In genomic region chr7:71457021-71457420, GRCh38 we compare ENCODE assay signal across 29 cellular contexts.
DNase-seq lines count a peak whose midpoint lies in the region; ATAC-seq, FAIRE-seq and TF ChIP-seq lines count a peak whose summit lies in the region.
"Had no signal": no experiment of that assay in that cellular context is flagged by ENCODE, and none has a peak within 500 bp of the region (broad histone marks: within the 10 kb centered on the region; RNA-seq: fewer than 3 reads in every experiment).

No MANE protein-coding gene starts in this region.

- H3K36me3 ChIP-seq in HUES48 (ENCODE audit: control insufficient read depth, insufficient read depth, low read length), result no peaks in the 10 kb centered on the region
- H3K36me3 ChIP-seq in H1 (ENCODE audit: control insufficient read depth in 2 of 4, insufficient read depth in 4 of 4, low read length in 3 of 4), result 0 out of 8 replicates have a peak, but pooled peaks cover 0 to 3% (median 0%) of the 10 kb centered on the region in 4 experiments
- no peaks in the 10 kb centered on the region for H3K36me3 ChIP-seq in iPS-15b (ENCODE audit: control insufficient read depth, insufficient read depth, low read length)
- no peaks in the 10 kb centered on the region for H3K36me3 ChIP-seq in smooth muscle cell (ENCODE audit: low read depth)
- H3K36me3 ChIP-seq in naive thymus-derived CD4-positive, alpha-beta T cell (ENCODE audit: control insufficient read depth in 2 of 3, insufficient read depth in 3 of 3, low read length in 3 of 3), result no peaks in the 10 kb centered on the region
- H3K36me3 ChIP-seq: HAP-1, SJCRH30 had no signal

- H2AFZ ChIP-seq in H1 (ENCODE audit: low read length), result no peak overlapping the region
- peak overlapping the region; percentile 59 for H2AFZ ChIP-seq in smooth muscle cell (ENCODE audit: low read depth)
- H2AFZ ChIP-seq: PC-9 had no signal

- no peak overlapping the region for H3K4me3 ChIP-seq in HUES48 (ENCODE audit: low read depth, low read length)
- peak overlapping the region in 1 of 4 experiments; percentile 0; a peak in 1 of 8 replicates for H3K4me3 ChIP-seq in H1 (ENCODE audit: extremely low read depth in 1 of 4, insufficient read depth in 2 of 4, low read depth in 3 of 4, low read length in 4 of 4)
- H3K4me3 ChIP-seq in iPS-15b (ENCODE audit: low read depth, low read length), result no peak overlapping the region
- H3K4me3 ChIP-seq in smooth muscle cell, result no peak overlapping the region
- H3K4me3 ChIP-seq in naive thymus-derived CD4-positive, alpha-beta T cell (ENCODE audit: low read length), result no peak overlapping the region
- H3K4me3 ChIP-seq: A549, GM12878, HAP-1, PC-9, SJCRH30 had no signal

- peak overlapping the region; percentile 93 for H3K27ac ChIP-seq in HUES48 (ENCODE audit: low read depth, low read length)
- peak overlapping the region; percentile 68; the same call in 1 of the 2 replicates for H3K27ac ChIP-seq in H1 (ENCODE audit: low read depth, low read length)
- no peak overlapping the region for H3K27ac ChIP-seq in smooth muscle cell (ENCODE audit: low read depth)
- no peak overlapping the region for H3K27ac ChIP-seq in naive thymus-derived CD4-positive, alpha-beta T cell (ENCODE audit: low read depth, low read length)
- H3K27ac ChIP-seq: A549, PC-9, SJCRH30 had no signal

- H3K9ac ChIP-seq in HUES48 (ENCODE audit: low read depth, low read length) (peak overlapping the region; percentile 68), H1 (replicated peaks in 1 of 4; ENCODE audit: extremely low read depth in 1 of 4, low read depth in 3 of 4, low read length in 3 of 4) (no peak overlapping the region), iPS-15b (ENCODE audit: low read depth, low read length) (peak overlapping the region; percentile 9), smooth muscle cell (ENCODE audit: low read depth) (no peak overlapping the region)

- TF ChIP-seq CTCF in H1 (IDR thresholded peaks at IDR 0.05; ENCODE audit: control extremely low read depth in 1 of 3, insufficient read depth in 1 of 3, low read depth in 1 of 3, low read length in 3 of 3), result no peak
- TF ChIP-seq CTCF in smooth muscle cell (IDR thresholded peaks at IDR 0.05; ENCODE audit: borderline replicate concordance, insufficient read depth, poor library complexity, severe bottlenecking), result no peak

- peak; percentile 90 for FAIRE-seq in H1 (lab: Jason Lieb, UNC)
- FAIRE-seq: A549, G401.6, GM12878, HepG2 had no signal

- peak overlapping the region; percentile 93; the same call in 1 of the 2 replicates for H2BK5ac ChIP-seq in H1 (ENCODE audit: low read depth, low read length)

- WGBS in H1 (ENCODE audit: extremely low coverage in 1 of 2, insufficient coverage in 1 of 2, insufficient read length in 1 of 2, insufficient replicate concordance in 2 of 2, low coverage in 1 of 2, low lambda C conversion rate in 2 of 2, missing lambda C conversion rate in 1 of 2), 2 experiments, result 4% methylated on average over 4 of the region's 4 CpGs; no CpG with 5 or more reads in 1 of the 2 experiments
- WGBS in smooth muscle cell (ENCODE audit: low lambda C conversion rate), result 39% methylated on average over 4 of the region's 4 CpGs

- H4K8ac ChIP-seq in H1 (ENCODE audit: extremely low read depth, insufficient read depth, low read length), result no peak overlapping the region

- H3K9me3 ChIP-seq in HUES48 (ENCODE audit: control insufficient read depth, insufficient read depth, low read length) (no peaks in the 10 kb centered on the region), H1 (ENCODE audit: insufficient read depth in 2 of 2, low read depth in 1 of 2, low read length in 1 of 2) (no peaks in the 10 kb centered on the region), iPS-15b (ENCODE audit: control insufficient read depth, insufficient read depth, low read length) (no peaks in the 10 kb centered on the region), smooth muscle cell (replicated peaks; ENCODE audit: low read depth) (no peaks in the 10 kb centered on the region)
- no peaks in the 10 kb centered on the region for H3K9me3 ChIP-seq in naive thymus-derived CD4-positive, alpha-beta T cell (ENCODE audit: control insufficient read depth in 2 of 3, low read length in 3 of 3)
- H3K9me3 ChIP-seq: A549, HAP-1, SJCRH30 had no signal

- no peaks in the 10 kb centered on the region for H3F3A ChIP-seq in smooth muscle cell (ENCODE audit: low read depth)

- H4K91ac ChIP-seq in H1 (replicated peaks; ENCODE audit: insufficient read length, low read length), result no peak overlapping the region

- H3K27ac Mint-ChIP-seq in naive thymus-derived CD4-positive, alpha-beta T cell, result no peak overlapping the region
- H3K27ac Mint-ChIP-seq: CD4-positive, alpha-beta memory T cell; HFFc6 had no signal

- H4K5ac ChIP-seq in H1 (ENCODE audit: insufficient read length, low read depth, low read length), result no peak overlapping the region

- H3K4me1 Mint-ChIP-seq in naive thymus-derived CD4-positive, alpha-beta T cell, result no peaks in the 10 kb centered on the region
- H3K4me1 Mint-ChIP-seq: CD4-positive, alpha-beta memory T cell had no signal

- H3K36me3 Mint-ChIP-seq in naive thymus-derived CD4-positive, alpha-beta T cell, result no peaks in the 10 kb centered on the region
- H3K36me3 Mint-ChIP-seq: CD4-positive, alpha-beta memory T cell had no signal

- peaks cover 4 to 24% (median 12%) of the 10 kb centered on the region in 11 donors for H3K9me3 Mint-ChIP-seq in naive thymus-derived CD4-positive, alpha-beta T cell

- H3K79me2 ChIP-seq in H1 (ENCODE audit: control insufficient read depth in 1 of 2, insufficient read depth in 2 of 2, low read length in 2 of 2) (no peaks in the 10 kb centered on the region; a peak in 1 of 4 replicates), smooth muscle cell (ENCODE audit: low read depth) (no peaks in the 10 kb centered on the region)

- no peak overlapping the region for H3K56ac ChIP-seq in H1 (replicated peaks; ENCODE audit: insufficient read length, low read depth, low read length)

- CTCF ChIA-PET in H1 (lab: Charles Lee; ENCODE audit: partially characterized antibody), result interaction anchor here (1.3 kb wide), 1 partner anchor 41 kb away, joined by 3 read pairs; no protein-coding TSS in a partner anchor
- CTCF ChIA-PET in naive thymus-derived CD4-positive, alpha-beta T cell (lab: Charles Lee), result no interaction called here

- H3K79me1 ChIP-seq in H1 (ENCODE audit: low read depth, low read length), result peaks cover 3% of the 10 kb centered on the region; the same call in 1 of the 2 replicates

- peak in 1 of 2 experiments; percentile 51 for DNase-seq in H1 (ENCODE audit: low read depth in 1 of 2, low spot score in 2 of 2)
- no peak for DNase-seq in smooth muscle cell (lab: John Stamatoyannopoulos, UW; ENCODE audit: unreplicated experiment)
- no peak for DNase-seq in NCI-H2029 (lab: John Stamatoyannopoulos, UW)
- DNase-seq in naive thymus-derived CD4-positive, alpha-beta T cell, result no peak
- DNase-seq: C1 segment of cervical spinal cord; CD4-positive, alpha-beta memory T cell; COR-L47; DMS53; HFFc6; Karpas-422; NCI-H1092 treated with DMSO at 0.1 percent for 48 hours; NCI-H1436; NCI-H187; NCI-H446; NCI-H526; NCI-H82; NK-92 treated with Interleukin-12 subunit alpha and Interleukin-12 subunit beta, amount 100 ng/mL, for 24 hours; PC-9; SJCRH30 had no signal

- H3K23me2 ChIP-seq in H1 (ENCODE audit: low read depth, low read length), result no peaks in the 10 kb centered on the region

- H2BK120ac ChIP-seq in H1 (replicated peaks; ENCODE audit: low read depth, low read length), result no peak overlapping the region

- TF ChIP-seq RAD21 in H1 (IDR thresholded peaks at IDR 0.05 in 1 of 2, conservative IDR thresholded peaks at IDR 0.05 in 1 of 2; ENCODE audit: low read depth in 2 of 2, low read length in 2 of 2), result 0 out of 4 replicates have a peak, but pooled peaks of 1 of the 2 experiments have one; percentile 5

- no peak overlapping the region for H3K4me3 Mint-ChIP-seq in naive thymus-derived CD4-positive, alpha-beta T cell
- H3K4me3 Mint-ChIP-seq: CD4-positive, alpha-beta memory T cell; HFFc6 had no signal

- H3K4me2 ChIP-seq in H1 (ENCODE audit: insufficient read depth in 1 of 2, low read depth in 2 of 2, low read length in 2 of 2), result peak overlapping the region; percentile 32 to 50
- peak overlapping the region; percentile 59 for H3K4me2 ChIP-seq in smooth muscle cell
- H3K4me2 ChIP-seq: A549, PC-9 had no signal

- H2BK15ac ChIP-seq in H1 (ENCODE audit: low read length), result no peak overlapping the region

- no peak overlapping the region for H3K23ac ChIP-seq in H1 (ENCODE audit: insufficient read length)

- no peak for ATAC-seq in GM19455 (IDR thresholded peaks at IDR 0.05; ENCODE audit: unreplicated experiment)
- no peak for ATAC-seq in naive thymus-derived CD4-positive, alpha-beta T cell
- ATAC-seq: A549, GM12878, HepG2, Right ventricle myocardium inferior, SK-N-SH treated with all-trans-retinoic acid at 6 μM for 48 hours had no signal

- H4K20me1 ChIP-seq in H1 (replicated peaks in 1 of 2; ENCODE audit: control insufficient read depth in 1 of 2, insufficient read depth in 2 of 2, low read length in 2 of 2) (no peaks in the 10 kb centered on the region), smooth muscle cell (ENCODE audit: low read depth) (no peaks in the 10 kb centered on the region)

- 0 out of 2 replicates have a peak overlapping the region, but pooled peaks have one; percentile 83 for H2AK5ac ChIP-seq in H1 (ENCODE audit: low read depth, low read length)

- peak in 1 of 2 experiments; percentile 62; a peak in 1 of 3 replicates for TF ChIP-seq EP300 in H1 (IDR thresholded peaks at IDR 0.05; ENCODE audit: borderline replicate concordance in 1 of 2, low read depth in 2 of 2, low read length in 2 of 2)

- H3K4me1 ChIP-seq in HUES48 (ENCODE audit: control insufficient read depth, insufficient read depth, low read length) (peaks cover 42% of the 10 kb centered on the region), H1 (replicated peaks in 1 of 4; ENCODE audit: control insufficient read depth in 3 of 4, insufficient read depth in 4 of 4, low read length in 3 of 4) (peaks cover 7 to 37% (median 26%) of the 10 kb centered on the region in 4 experiments), iPS-15b (ENCODE audit: control insufficient read depth, insufficient read depth, low read length) (peaks cover 30% of the 10 kb centered on the region), smooth muscle cell (ENCODE audit: low read depth) (peaks cover 22% of the 10 kb centered on the region)
- no peaks in the 10 kb centered on the region for H3K4me1 ChIP-seq in naive thymus-derived CD4-positive, alpha-beta T cell (ENCODE audit: control insufficient read depth in 2 of 2, insufficient read depth in 2 of 2, low read length in 2 of 2)
- H3K4me1 ChIP-seq: A549, HAP-1 had no signal

- H3K27me3 Mint-ChIP-seq in naive thymus-derived CD4-positive, alpha-beta T cell, result no peaks in the 10 kb centered on the region

- no peaks in the 10 kb centered on the region for H3K27me3 ChIP-seq in HUES48 (ENCODE audit: control insufficient read depth, insufficient read depth, low read length)
- peaks cover 0 to 1% (median 0%) of the 10 kb centered on the region in 4 experiments; a peak in 1 of 7 replicates for H3K27me3 ChIP-seq in H1 (replicated peaks in 1 of 4; ENCODE audit: control insufficient read depth in 3 of 4, extremely low read depth in 1 of 4, insufficient read depth in 3 of 4, low read length in 3 of 4)
- no peaks in the 10 kb centered on the region for H3K27me3 ChIP-seq in iPS-15b (ENCODE audit: control insufficient read depth, insufficient read depth, low read length)
- H3K27me3 ChIP-seq in smooth muscle cell (ENCODE audit: low read depth), result no peaks in the 10 kb centered on the region
- H3K27me3 ChIP-seq in naive thymus-derived CD4-positive, alpha-beta T cell (ENCODE audit: control insufficient read depth in 2 of 2, insufficient read depth in 2 of 2, low read length in 2 of 2), result no peaks in the 10 kb centered on the region
- H3K27me3 ChIP-seq: SJCRH30 had no signal

- H2BK20ac ChIP-seq in H1 (ENCODE audit: low read length), result no peak overlapping the region

- TF ChIP-seq POLR2A in H1 (IDR thresholded peaks at IDR 0.05; ENCODE audit: control extremely low read depth in 1 of 2, low read depth in 2 of 2, low read length in 2 of 2), result no peak

- intact Hi-C loops in naive thymus-derived CD4-positive, alpha-beta T cell (cut with micrococcal nuclease), result no loop called here

- H3K18ac ChIP-seq in H1 (ENCODE audit: extremely low read depth, low read length), result no peak overlapping the region; the same call in 1 of the 2 replicates

- peak overlapping the region; percentile 94 for H3K4ac ChIP-seq in H1 (replicated peaks; ENCODE audit: insufficient read length, low read depth, low read length)

- POLR2A ChIA-PET in H1 (lab: Charles Lee; ENCODE audit: partially characterized antibody), result interaction anchor here (0.7 to 5.3 kb wide), 9 partner anchors 9 to 603 kb away, joined by 3 to 41 read pairs (median 3); no protein-coding TSS in a partner anchor
- POLR2A ChIA-PET in naive thymus-derived CD4-positive, alpha-beta T cell (lab: Charles Lee), result no interaction called here

- H3K14ac ChIP-seq in H1 (ENCODE audit: insufficient read length), result no peak overlapping the region

- H2BK12ac ChIP-seq in H1 (ENCODE audit: low read depth, low read length), result no peak overlapping the region; the same call in 1 of the 2 replicates

Comparison
In these comparisons a context has a peak if more than half of its experiments do, and no peak if none do; other contexts are left out.
1. H3K27ac ChIP-seq: peak in HUES48 (single experiment) and H1 (single experiment); none in smooth muscle cell (single experiment) and naive thymus-derived CD4-positive, alpha-beta T cell (single experiment).
2. H3K9ac ChIP-seq: peak in HUES48 (single experiment) and iPS-15b (single experiment); none in H1 (0 of 4) and smooth muscle cell (single experiment).